In the genomic region with DNA sequence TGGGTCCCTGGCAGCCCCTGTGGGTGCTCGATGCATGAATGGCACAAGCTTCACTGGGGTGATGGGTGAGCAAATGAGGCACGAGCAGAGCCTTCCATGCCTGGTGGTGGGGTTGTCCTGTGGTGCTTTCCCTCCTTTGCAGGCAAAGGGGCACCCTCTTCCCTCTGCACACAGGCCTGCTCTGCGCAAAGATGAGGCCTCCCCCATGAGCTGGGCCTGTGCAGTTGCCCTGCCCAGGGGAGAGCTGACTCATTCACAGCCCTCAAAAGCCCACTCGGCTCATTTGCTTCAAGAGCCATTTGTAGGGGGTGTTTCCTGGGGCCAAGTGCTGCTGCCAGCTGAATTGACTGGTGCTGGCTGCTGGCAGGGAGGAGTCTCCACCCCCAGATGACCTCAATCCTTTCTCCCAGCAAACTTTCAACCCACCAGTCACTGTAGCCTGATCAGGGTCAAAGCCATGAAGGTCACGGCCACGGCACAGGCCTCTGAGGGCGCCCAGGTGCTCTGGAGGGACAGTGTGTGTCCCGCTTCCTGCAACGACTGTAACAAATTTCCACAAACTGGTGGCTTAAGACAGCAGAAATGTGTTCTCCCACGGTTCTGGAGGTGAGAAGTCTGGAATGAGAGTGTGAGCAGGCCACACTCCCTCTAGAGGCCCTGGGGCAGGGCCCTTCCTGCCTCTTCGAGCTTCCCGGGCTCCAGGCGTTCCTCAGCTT, we compare ENCODE assay signal across 17 cellular contexts. TPM values are rescaled to one million over a fixed set of nuclear protein-coding genes. Genes with fewer than 3 reads are reported as not detected.
A peak's percentile ranks its signal among the peaks of the same experiment; 100 is the strongest.
DNase-seq lines count a peak whose midpoint lies in the region; ATAC-seq, FAIRE-seq and TF ChIP-seq lines count a peak whose summit lies in the region.
"Had no signal": no experiment of that assay in that cellular context is flagged by ENCODE, and none has a peak within 500 bp of the region (broad histone marks: within the 10 kb centered on the region; RNA-seq: fewer than 3 reads in every experiment).

No MANE protein-coding gene starts in this region.

- H3K79me1 ChIP-seq in IMR-90 (ENCODE audit: low read depth in 1 of 2, low read length in 2 of 2), result peaks cover 0 to 47% of the 10 kb centered on the region in 2 experiments; a peak in 3 of 4 replicates
- H3K79me1 ChIP-seq in H1 (ENCODE audit: low read depth, low read length), result no peaks in the 10 kb centered on the region

- intact Hi-C loops in IMR-90 (cut with micrococcal nuclease), result no loop called here

- in situ Hi-C loops in IMR-90 (cut with MboI; ENCODE audit: low sequenced_read_pairs), result no loop called here

- TF ChIP-seq CTCF in AG04450 (IDR thresholded peaks at IDR 0.05; ENCODE audit: low read depth, low read length) (peak; percentile 15; the same call in 1 of the 2 replicates), IMR-90 (conservative IDR thresholded peaks at IDR 0.05; ENCODE audit: low read depth, low read length) (no peak), H1 (IDR thresholded peaks at IDR 0.05; ENCODE audit: control extremely low read depth in 1 of 3, insufficient read depth in 1 of 3, low read depth in 1 of 3, low read length in 3 of 3) (peak in 1 of 3 experiments; percentile 17; a peak in 1 of 4 replicates)

- H3K18ac ChIP-seq in IMR-90 (ENCODE audit: low read depth, low read length) (no peak overlapping the region), H1 (ENCODE audit: extremely low read depth, low read length) (no peak overlapping the region)

- H3K4ac ChIP-seq in IMR-90 (ENCODE audit: low read depth, low read length) (no peak overlapping the region), H1 (replicated peaks; ENCODE audit: insufficient read length, low read depth, low read length) (no peak overlapping the region)

- H4K8ac ChIP-seq in IMR-90 (ENCODE audit: low read depth in 2 of 2, low read length in 2 of 2), result no peak overlapping the region
- H4K8ac ChIP-seq in H1 (ENCODE audit: extremely low read depth, insufficient read depth, low read length), result no peak overlapping the region

- FAIRE-seq in H1 (lab: Jason Lieb, UNC), result no peak
- FAIRE-seq: A549 had no signal

- TF ChIP-seq EP300 in H1 (IDR thresholded peaks at IDR 0.05; ENCODE audit: borderline replicate concordance in 1 of 2, low read depth in 2 of 2, low read length in 2 of 2), result no peak

- peak; percentile 29; the same call in 1 of the 2 replicates for ATAC-seq in IMR-90 (ENCODE audit: low read depth)
- ATAC-seq in GM19455 (IDR thresholded peaks at IDR 0.05; ENCODE audit: unreplicated experiment), result no peak
- ATAC-seq: PC-3 had no signal

- H3K23me2 ChIP-seq in H1 (ENCODE audit: low read depth, low read length), result peaks cover 13% of the 10 kb centered on the region; the same call in 1 of the 2 replicates

- no peak overlapping the region for H3K56ac ChIP-seq in IMR-90 (ENCODE audit: extremely low read depth, insufficient read depth, low read length)
- no peak overlapping the region for H3K56ac ChIP-seq in H1 (replicated peaks; ENCODE audit: insufficient read length, low read depth, low read length)

- H2BK15ac ChIP-seq in IMR-90 (ENCODE audit: low read depth, low read length), result no peak overlapping the region
- H2BK15ac ChIP-seq in H1 (ENCODE audit: low read length), result 0 out of 2 replicates have a peak overlapping the region, but pooled peaks have one; percentile 41

- peak overlapping the region; percentile 18; the same call in 1 of the 2 replicates for H2BK120ac ChIP-seq in IMR-90 (ENCODE audit: low read depth, low read length)
- no peak overlapping the region for H2BK120ac ChIP-seq in H1 (replicated peaks; ENCODE audit: low read depth, low read length)

- no peak for TF ChIP-seq RAD21 in IMR-90 (IDR thresholded peaks at IDR 0.05; ENCODE audit: low read length)
- peak in 1 of 2 experiments; percentile 15; a peak in 1 of 4 replicates for TF ChIP-seq RAD21 in H1 (IDR thresholded peaks at IDR 0.05 in 1 of 2, conservative IDR thresholded peaks at IDR 0.05 in 1 of 2; ENCODE audit: low read depth in 2 of 2, low read length in 2 of 2)

- H3K36me3 ChIP-seq in IMR-90 (ENCODE audit: control insufficient read depth, insufficient read depth, low read length) (no peaks in the 10 kb centered on the region), H1 (ENCODE audit: control insufficient read depth in 2 of 4, insufficient read depth in 4 of 4, low read length in 3 of 4) (no peaks in the 10 kb centered on the region; a peak in 1 of 8 replicates), mesodermal cell (ENCODE audit: control insufficient read depth, insufficient read depth, low read length) (no peaks in the 10 kb centered on the region)
- H3K36me3 ChIP-seq: uterus had no signal

- peak overlapping the region; percentile 47; the same call in 1 of the 2 replicates for H2AK5ac ChIP-seq in IMR-90 (ENCODE audit: low read depth, low read length)
- no peak overlapping the region for H2AK5ac ChIP-seq in H1 (ENCODE audit: low read depth, low read length)

- dilution Hi-C loops in IMR-90 (cut with HindIII; ENCODE audit: low sequenced_read_pairs, unreplicated experiment), result no loop called here

- no peak overlapping the region for H3K23ac ChIP-seq in IMR-90 (ENCODE audit: low read depth, low read length)
- no peak overlapping the region for H3K23ac ChIP-seq in H1 (ENCODE audit: insufficient read length)

- peaks cover 6% of the 10 kb centered on the region for H3K27me3 ChIP-seq in AG04450 (ENCODE audit: control insufficient read depth, insufficient read depth, low read length)
- no peaks in the 10 kb centered on the region for H3K27me3 ChIP-seq in IMR-90 (ENCODE audit: control insufficient read depth, insufficient read depth, low read length)
- peaks cover 0 to 2% (median 0%) of the 10 kb centered on the region in 4 experiments; a peak in 2 of 7 replicates for H3K27me3 ChIP-seq in H1 (replicated peaks in 1 of 4; ENCODE audit: control insufficient read depth in 3 of 4, extremely low read depth in 1 of 4, insufficient read depth in 3 of 4, low read length in 3 of 4)
- H3K27me3 ChIP-seq: uterus had no signal

- 0 out of 2 replicates have a peak, but pooled peaks cover 3% of the 10 kb centered on the region for H3K9me1 ChIP-seq in IMR-90 (ENCODE audit: insufficient read depth, low read length)

- H2AFZ ChIP-seq in IMR-90 (replicated peaks; ENCODE audit: low read length, poor library complexity), result no peak overlapping the region
- no peak overlapping the region for H2AFZ ChIP-seq in H1 (ENCODE audit: low read length)

- H3K14ac ChIP-seq in IMR-90 (replicated peaks; ENCODE audit: low read depth, low read length) (no peak overlapping the region), H1 (ENCODE audit: insufficient read length) (no peak overlapping the region)

- no peak overlapping the region for H2BK5ac ChIP-seq in IMR-90 (ENCODE audit: low read depth, low read length, poor library complexity, severe bottlenecking)
- H2BK5ac ChIP-seq in H1 (ENCODE audit: low read depth, low read length), result no peak overlapping the region

- H3K9me3 ChIP-seq in AG04450 (ENCODE audit: control insufficient read depth, insufficient read depth, low read length) (peaks cover 10% of the 10 kb centered on the region), IMR-90 (ENCODE audit: control insufficient read depth, insufficient read depth, low read length) (no peaks in the 10 kb centered on the region), H1 (ENCODE audit: insufficient read depth in 2 of 2, low read depth in 1 of 2, low read length in 1 of 2) (peaks cover 0 to 5% of the 10 kb centered on the region in 2 experiments; a peak in 1 of 4 replicates), mesodermal cell (ENCODE audit: control insufficient read depth, low read length) (peaks cover 4% of the 10 kb centered on the region)
- H3K9me3 ChIP-seq: uterus had no signal

- H2BK12ac ChIP-seq in H1 (ENCODE audit: low read depth, low read length), result no peak overlapping the region

- no peak overlapping the region for H2AK9ac ChIP-seq in IMR-90 (replicated peaks; ENCODE audit: low read depth, low read length, poor library complexity)

- H2BK20ac ChIP-seq in IMR-90 (ENCODE audit: low read depth, low read length) (no peak overlapping the region), H1 (ENCODE audit: low read length) (no peak overlapping the region)

- H4K5ac ChIP-seq in IMR-90 (ENCODE audit: low read depth, low read length) (no peak overlapping the region), H1 (ENCODE audit: insufficient read length, low read depth, low read length) (no peak overlapping the region)

- DNase-seq in AG04450 (ENCODE audit: low read depth, low spot score), result no peak
- DNase-seq in IMR-90, result no peak
- no peak for DNase-seq in H1 (ENCODE audit: low read depth in 1 of 2, low spot score in 2 of 2)
- DNase-seq in activated CD4-positive, alpha-beta T cell treated with anti-CD3 and anti-CD28 coated beads, Interleukin-2, amount 50 U/mL, for 4 hours, result no peak
- DNase-seq in NCI-H187 treated with DMSO at 0.1 percent for 48 hours (lab: John Stamatoyannopoulos, UW), result no peak
- DNase-seq in NCI-H2029 treated with DMSO at 0.1 percent for 48 hours (lab: John Stamatoyannopoulos, UW), result no peak
- DNase-seq: activated CD4-positive, alpha-beta T cell treated with anti-CD3 and anti-CD28 coated beads, Interleukin-2, amount 10 ng/mL, durations not matched to agents 24 days and 14 days; activated naive CD4-positive, alpha-beta T cell treated with anti-CD3 and anti-CD28 coated beads, Interleukin-2, amount 50 U/mL, for 16 hours; CD4-positive, CD25-positive, alpha-beta regulatory T cell; HCEC 1CT; PC-3; uterus had no signal

- no CpG with 5 or more reads among the region's 13 CpGs for WGBS in IMR-90 (ENCODE audit: extremely low coverage in 2 of 2, insufficient read length in 1 of 2), 2 experiments
- whole genome bisulfite sequencing in H1 (ENCODE audit: extremely low coverage in 1 of 2, insufficient coverage in 1 of 2, insufficient read length in 1 of 2, insufficient replicate concordance in 2 of 2, low coverage in 1 of 2, low lambda C conversion rate in 2 of 2, missing lambda C conversion rate in 1 of 2), 2 experiments, result 82% methylated on average over 13 of the region's 13 CpGs; no CpG with 5 or more reads in 1 of the 2 experiments
- WGBS in mesodermal cell (ENCODE audit: insufficient coverage in 2 of 2), 2 experiments, result 73 to 76% methylated on average over 11 to 12 of the region's 13 CpGs

- POLR2A ChIA-PET in AG04450 (lab: Yijun Ruan, JAX) (no interaction called here), IMR-90 (lab: Charles Lee; ENCODE audit: unreplicated experiment) (no interaction called here), H1 (lab: Charles Lee; ENCODE audit: partially characterized antibody) (no interaction called here)

- H3K4me2 ChIP-seq in IMR-90 (ENCODE audit: low read depth, low read length) (no peak overlapping the region), H1 (ENCODE audit: insufficient read depth in 1 of 2, low read depth in 2 of 2, low read length in 2 of 2) (no peak overlapping the region)
- H3K4me2 ChIP-seq: A549 had no signal

- H4K91ac ChIP-seq in IMR-90 (ENCODE audit: insufficient read depth, low read depth, low read length) (no peak overlapping the region), H1 (replicated peaks; ENCODE audit: insufficient read length, low read length) (no peak overlapping the region)

- H4K20me1 ChIP-seq in IMR-90 (ENCODE audit: insufficient read depth, low read length), result peaks cover 2% of the 10 kb centered on the region; the same call in 1 of the 2 replicates
- H4K20me1 ChIP-seq in H1 (replicated peaks in 1 of 2; ENCODE audit: control insufficient read depth in 1 of 2, insufficient read depth in 2 of 2, low read length in 2 of 2), result peaks cover 0 to 8% of the 10 kb centered on the region in 2 experiments

- H3K79me2 ChIP-seq in H1 (ENCODE audit: control insufficient read depth in 1 of 2, insufficient read depth in 2 of 2, low read length in 2 of 2), result no peaks in the 10 kb centered on the region

- H3K27ac ChIP-seq in AG04450 (ENCODE audit: low read depth, low read length) (no peak overlapping the region), IMR-90 (ENCODE audit: insufficient read depth, low read length) (no peak overlapping the region), H1 (ENCODE audit: low read depth, low read length) (no peak overlapping the region), mesodermal cell (ENCODE audit: low read depth, low read length, severe bottlenecking) (peak overlapping the region; percentile 51)
- H3K27ac ChIP-seq: A549, epithelial cell of prostate, uterus had no signal

- CTCF ChIA-PET in AG04450 (lab: Charles Lee), result no interaction called here
- CTCF ChIA-PET in IMR-90 (lab: Yijun Ruan, JAX), result no interaction called here
- CTCF ChIA-PET in H1 (lab: Charles Lee; ENCODE audit: partially characterized antibody), result interaction anchor here (0.7 to 5.1 kb wide), 12 partner anchors 8 to 581 kb away, joined by 3 to 37 read pairs (median 3); no protein-coding TSS in a partner anchor

- H3K4me1 ChIP-seq in IMR-90 (ENCODE audit: control insufficient read depth, insufficient read depth, low read length) (peaks cover 5% of the 10 kb centered on the region; the same call in 1 of the 2 replicates), H1 (replicated peaks in 1 of 4; ENCODE audit: control insufficient read depth in 3 of 4, insufficient read depth in 4 of 4, low read length in 3 of 4) (peaks cover 0 to 5% (median 2%) of the 10 kb centered on the region in 4 experiments; a peak in 2 of 7 replicates), mesodermal cell (ENCODE audit: control insufficient read depth, insufficient read depth, low read length, poor library complexity, severe bottlenecking) (peaks cover 3% of the 10 kb centered on the region)
- H3K4me1 ChIP-seq: A549, uterus had no signal

- no peak for TF ChIP-seq POLR2A in IMR-90 (IDR thresholded peaks at IDR 0.05; ENCODE audit: low read depth, low read length)
- no peak for TF ChIP-seq POLR2A in H1 (IDR thresholded peaks at IDR 0.05; ENCODE audit: control extremely low read depth in 1 of 2, low read depth in 2 of 2, low read length in 2 of 2)

- no peak overlapping the region for H3K4me3 ChIP-seq in AG04450 (ENCODE audit: low read depth, low read length)
- H3K4me3 ChIP-seq in IMR-90 (ENCODE audit: insufficient read depth, low read depth, low read length), result no peak overlapping the region
- no peak overlapping the region for H3K4me3 ChIP-seq in H1 (ENCODE audit: extremely low read depth in 1 of 4, insufficient read depth in 2 of 4, low read depth in 3 of 4, low read length in 4 of 4)
- H3K4me3 ChIP-seq in mesodermal cell (ENCODE audit: extremely low read depth, insufficient read depth, low read length, poor library complexity, severe bottlenecking), result no peak overlapping the region
- H3K4me3 ChIP-seq: A549, uterus had no signal

- H3K9ac ChIP-seq in IMR-90 (ENCODE audit: low read depth, low read length) (no peak overlapping the region), H1 (replicated peaks in 1 of 4; ENCODE audit: extremely low read depth in 1 of 4, low read depth in 3 of 4, low read length in 3 of 4) (no peak overlapping the region)

- BruUV-seq in IMR-90 (replicated peaks; lab: Mats Ljungman, UMichigan), result no TSS peak

RNA-seq across cellular contexts. Expression of gene ANO1, which starts 48.8 kb away (rescaled TPM):
- polyA plus RNA-seq in AG04450 (2011; rRNA removed), result 10.3 and 11.3 TPM in 2 replicates
- polyA minus RNA-seq in AG04450 (2011; rRNA and poly(A)+ RNA removed), result 14.8 and 17.4 TPM in 2 replicates
- total RNA-seq in IMR-90 (2012; rRNA removed), result 4.1 and 4.4 TPM in 2 replicates
- 8.0 and 10.7 TPM in 2 replicates for polyA plus RNA-seq in IMR-90 (2012; rRNA removed)
- 3.8 and 9.8 TPM in 2 replicates for polyA plus RNA-seq in IMR-90 (2012; cell fraction: cytosol; rRNA removed)
- 20.0 and 34.3 TPM in 2 replicates for polyA plus RNA-seq in IMR-90 (2012; cell fraction: nucleus; rRNA removed; ENCODE audit: low replicate concordance)
- total RNA-seq in H1 (2021; fragmentation: NEBNext Ultra II Directional; extraction: Animal tissue kit (Norgen Biotek cat#: 25700)), result 4.3 and 5.0 TPM in 2 replicates
- polyA plus RNA-seq in H1 (2011; rRNA removed), result 3.6 and 4.7 TPM in 2 replicates
- polyA plus RNA-seq in H1 (2011; cell fraction: cytosol; rRNA removed), result 2.7 TPM
- polyA plus RNA-seq in H1 (2011; cell fraction: nucleus; rRNA removed), result 8.2 TPM
- polyA plus RNA-seq in H1 (2012, experiment 1 of 2), result 3.5 to 8.6 TPM (median 6.9 TPM) in 4 replicates
- 1.3 TPM for polyA plus RNA-seq in H1 (2012, experiment 2 of 2)
- 4.9 TPM for polyA plus RNA-seq in H1 (2013, experiment 1 of 2)
- polyA plus RNA-seq in H1 (2013, experiment 2 of 2), result 4.3 TPM
- polyA minus RNA-seq in H1 (2011; rRNA and poly(A)+ RNA removed), result 3.2 and 6.5 TPM in 2 replicates
- polyA minus RNA-seq in H1 (2011; cell fraction: cytosol; rRNA and poly(A)+ RNA removed), result 3.9 TPM
- 6.7 TPM for polyA minus RNA-seq in H1 (2011; cell fraction: nucleus; rRNA and poly(A)+ RNA removed)
- polyA plus RNA-seq in mesodermal cell (2013, experiment 1 of 2), result 12.6 TPM
- 16.2 TPM for polyA plus RNA-seq in mesodermal cell (2013, experiment 2 of 2)
- total RNA-seq: activated CD4-positive, alpha-beta T cell treated with anti-CD3 and anti-CD28 coated beads, Interleukin-2, amount 10 ng/mL, durations not matched to agents 24 days and 14 days; CD4-positive, CD25-positive, alpha-beta regulatory T cell; neural crest cell had no signal
- polyA plus RNA-seq: CD4-positive, CD25-positive, alpha-beta regulatory T cell had no signal
